ENCODE assay signal across 8 cellular contexts in the genomic region with DNA sequence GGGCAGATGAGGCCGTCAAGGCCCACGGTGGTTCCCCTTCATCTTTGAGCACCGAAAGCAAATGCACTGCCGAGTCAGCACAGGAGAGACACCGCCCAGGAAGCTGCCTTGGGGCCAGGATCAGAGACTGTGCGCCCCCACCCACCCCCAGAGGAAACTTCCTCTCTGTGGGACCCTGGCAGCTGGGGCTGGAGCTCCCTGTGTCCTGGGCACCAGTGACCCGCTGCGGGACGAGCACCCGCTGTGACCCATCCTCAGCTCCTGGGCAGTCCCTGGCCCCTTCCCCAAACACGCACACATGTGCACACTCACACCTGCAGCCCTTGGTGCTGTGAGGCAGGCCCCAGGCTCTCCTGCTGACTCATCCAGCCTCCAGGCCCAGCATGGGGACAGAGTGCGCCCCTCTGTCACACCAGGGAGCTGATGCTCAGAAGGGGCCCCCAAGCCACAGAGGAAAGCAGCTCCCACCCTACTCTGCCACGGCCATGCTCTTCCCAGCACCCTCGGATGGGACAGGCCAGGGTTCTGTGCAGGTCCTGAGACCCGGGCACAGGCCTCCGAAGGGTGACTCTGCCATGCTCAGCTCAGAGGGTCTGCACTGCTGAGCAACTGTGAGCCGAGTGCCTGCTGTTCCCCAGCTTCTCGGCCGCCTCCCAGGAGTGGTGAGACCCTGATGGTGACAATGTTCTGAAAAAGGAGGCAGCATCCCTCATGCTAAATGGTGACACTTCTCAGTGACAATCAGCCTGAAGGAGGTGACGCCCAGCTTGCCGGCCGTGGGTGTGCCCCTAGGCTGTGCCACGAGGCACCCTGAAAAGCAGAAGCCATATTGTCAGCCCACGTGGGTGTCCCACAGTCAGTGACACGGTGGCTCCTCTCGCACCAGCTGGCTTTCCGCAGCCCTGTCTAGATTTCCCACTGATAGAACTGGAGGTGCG. TPM values are rescaled to one million over a fixed set of nuclear protein-coding genes. Genes with fewer than 3 reads are reported as not detected.
DNase-seq lines count a peak whose midpoint lies in the region; ATAC-seq and TF ChIP-seq lines count a peak whose summit lies in the region.

No MANE protein-coding gene starts in this region.

- TF ChIP-seq CTCF in KMS-11 (conservative IDR thresholded peaks at IDR 0.05; ENCODE audit: low read depth, low read length) (no peak), suprapubic skin (IDR thresholded peaks at IDR 0.05) (no peak)

- H2AFZ ChIP-seq in KMS-11 (ENCODE audit: low read depth): no peak overlapping the region

- H3K36me3 ChIP-seq in KMS-11 (ENCODE audit: insufficient read depth): no peaks in the 10 kb centered on the region
- peaks cover 2% of the 10 kb centered on the region for H3K36me3 ChIP-seq in suprapubic skin

- peaks cover 84% of the 10 kb centered on the region for H3K79me2 ChIP-seq in KMS-11 (ENCODE audit: insufficient read depth, low read depth)

- peak overlapping the region; percentile 83 for H3K4me3 Mint-ChIP-seq in activated T-cell treated with anti-CD3 and anti-CD28 coated beads, Interleukin-2, amount 50 U/mL, for 24 hours

- no peaks in the 10 kb centered on the region for H3K27me3 Mint-ChIP-seq in activated T-cell treated with anti-CD3 and anti-CD28 coated beads, Interleukin-2, amount 50 U/mL, for 24 hours

- H3K27me3 ChIP-seq in KMS-11 (ENCODE audit: insufficient read depth, low read depth) (no peaks in the 10 kb centered on the region), suprapubic skin (no peaks in the 10 kb centered on the region)

- no peaks in the 10 kb centered on the region for H3K9me3 Mint-ChIP-seq in activated T-cell treated with anti-CD3 and anti-CD28 coated beads, Interleukin-2, amount 50 U/mL, for 24 hours

- no peak for TF ChIP-seq POLR2A in suprapubic skin (IDR thresholded peaks at IDR 0.05)

- WGBS in suprapubic skin: 61% methylated on average over 10 of the region's 28 CpGs

- H3K4me1 ChIP-seq in KMS-11 (ENCODE audit: low read depth, poor library complexity, severe bottlenecking) (peaks cover 30% of the 10 kb centered on the region), suprapubic skin (peaks cover 84% of the 10 kb centered on the region)

- H3K9me3 ChIP-seq in suprapubic skin: no peaks in the 10 kb centered on the region

- peak overlapping the region; percentile 91 for H3K9ac ChIP-seq in KMS-11

- no peak for ATAC-seq in GM21528 (IDR thresholded peaks at IDR 0.05; ENCODE audit: low FRiP score, unreplicated experiment)

- peak overlapping the region; percentile 99 for H3K4me2 ChIP-seq in KMS-11

- H4K20me1 ChIP-seq in KMS-11 (ENCODE audit: insufficient read depth): peaks cover 18% of the 10 kb centered on the region; the same call in 1 of the 2 replicates

- no peak for TF ChIP-seq EP300 in suprapubic skin (IDR thresholded peaks at IDR 0.05)

- H3K4me3 ChIP-seq in KMS-11 (IDR thresholded peaks at IDR 0.05; ENCODE audit: insufficient read depth, low read depth, low read length) (no peak overlapping the region), suprapubic skin (no peak overlapping the region)

- peaks cover 64% of the 10 kb centered on the region for H3K4me1 Mint-ChIP-seq in activated T-cell treated with anti-CD3 and anti-CD28 coated beads, Interleukin-2, amount 50 U/mL, for 24 hours (ENCODE audit: low read depth)

- peak overlapping the region; percentile 98 for H3K27ac ChIP-seq in KMS-11
- H3K27ac ChIP-seq in suprapubic skin: peak overlapping the region; percentile 97

- peaks cover 33% of the 10 kb centered on the region for H3K36me3 Mint-ChIP-seq in activated T-cell treated with anti-CD3 and anti-CD28 coated beads, Interleukin-2, amount 50 U/mL, for 24 hours (ENCODE audit: low read depth)

- DNase-seq in GF-D8 (lab: John Stamatoyannopoulos, UW): peak; percentile 54
- DNase-seq in activated T-cell treated with anti-CD3 and anti-CD28 coated beads, Interleukin-2, amount 50 U/mL, for 24 hours: peak; percentile 83
- peak; percentile 57 for DNase-seq in islet precursor cell
- DNase-seq in suprapubic skin (ENCODE audit: low spot score in 2 of 2): no peak
- DNase-seq in T1000 (lab: John Stamatoyannopoulos, UW): no peak
- no peak for DNase-seq in occipital lobe (lab: John Stamatoyannopoulos, UW)

- peak overlapping the region; percentile 97 for H3K27ac Mint-ChIP-seq in activated T-cell treated with anti-CD3 and anti-CD28 coated beads, Interleukin-2, amount 50 U/mL, for 24 hours

RNA-seq across cellular contexts. Expression of gene PIEZO1, which starts 3.6 kb away (rescaled TPM):
- total RNA-seq in suprapubic skin (100 to 1,000 TPM; 185 to 269 (median 224) TPM), occipital lobe (4.8 TPM)

RNA-seq across cellular contexts. Expression of gene CDT1, which starts 22.2 kb away (rescaled TPM):
- total RNA-seq in suprapubic skin: 10 to 100 TPM in 2 of 4 donors, 1 to 10 TPM in 2; 4.7 to 25.7 (median 10.7) TPM
- total RNA-seq in occipital lobe: 1.6 TPM

RNA-seq across cellular contexts. Expression of gene APRT, which starts 30.3 kb away (rescaled TPM):
- total RNA-seq in suprapubic skin (100 to 1,000 TPM; 122 to 382 (median 250) TPM), occipital lobe (12.0 TPM)

Comparison
In these comparisons a context has a peak if more than half of its experiments do, and no peak if none do; other contexts are left out.
1. DNase-seq: peak in GF-D8 (single experiment), activated T-cell treated with anti-CD3 and anti-CD28 coated beads, Interleukin-2, amount 50 U/mL, for 24 hours (single experiment) and islet precursor cell (single experiment); none in suprapubic skin (0 of 2), T1000 (single experiment) and occipital lobe (single experiment).
2. RNA of gene PIEZO1, which starts 3.6 kb away (total RNA-seq): 185 to 269 TPM in suprapubic skin; 4.8 TPM in occipital lobe (single experiment); every median in the first group is over 10 times any median in the second.